ENCODE assay signal across 27 cellular contexts in the genomic region with DNA sequence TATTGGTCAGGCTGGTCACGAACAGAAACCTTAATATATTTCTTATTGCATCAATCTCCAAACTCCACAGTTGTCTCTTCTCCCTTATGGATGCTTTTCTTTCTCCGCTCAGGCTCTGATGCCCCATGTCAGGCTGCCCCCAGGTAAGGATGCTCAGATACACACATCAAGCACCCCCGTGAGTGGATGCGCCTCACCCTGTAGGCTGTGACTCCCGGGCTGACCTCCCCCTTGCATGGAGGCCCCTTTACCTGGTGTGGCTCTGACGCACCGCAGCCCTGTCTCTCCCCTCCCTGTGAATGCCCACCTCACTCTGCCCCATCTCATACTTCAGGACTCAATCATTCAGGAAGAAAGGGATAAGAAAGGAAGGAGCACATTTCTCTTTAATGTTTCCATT.
"Had no signal": no experiment of that assay in that cellular context is flagged by ENCODE, and none has a peak within 500 bp of the region (broad histone marks: within the 10 kb centered on the region; RNA-seq: fewer than 3 reads in every experiment).

No MANE protein-coding gene starts in this region.

- H2AFZ ChIP-seq: neural progenitor cell, parathyroid adenoma had no signal

- H3K27me3 ChIP-seq: neural progenitor cell, ovary, right lobe of liver, sigmoid colon, suprapubic skin, testis, tibial artery, upper lobe of left lung, vagina had no signal

- H3K4me3 ChIP-seq: neural progenitor cell, ovary, psoas muscle, right lobe of liver, sigmoid colon, suprapubic skin, testis, tibial artery, transverse colon, upper lobe of left lung, vagina had no signal

- H3K27ac Mint-ChIP-seq: natural killer cell; nephron; neural progenitor cell; progenitor cell of endocrine pancreas; stimulated activated memory B cell treated with anti-CD40 and anti-IgM and Interleukin-4, amounts not matched to agents 10 μg/mL and 1 μg/mL and 100 μg/mL, for 72 hours; stimulated activated naive CD8-positive, alpha-beta T cell treated with anti-CD3 and anti-CD28 coated beads, Interleukin-15, amount 100 ng/mL, for 72 hours had no signal

- H3K4me1 ChIP-seq: right lobe of liver, upper lobe of left lung had no signal

- H3K36me3 ChIP-seq: neural progenitor cell, ovary, right lobe of liver, sigmoid colon, suprapubic skin, tibial artery, transverse colon, upper lobe of left lung, vagina had no signal

- H3K36me3 Mint-ChIP-seq: natural killer cell; neural progenitor cell; stimulated activated memory B cell treated with anti-CD40 and anti-IgM and Interleukin-4, amounts not matched to agents 10 μg/mL and 1 μg/mL and 100 μg/mL, for 72 hours had no signal

- H3K79me2 ChIP-seq: parathyroid adenoma had no signal

- H3K9me3 Mint-ChIP-seq: natural killer cell; nephron; neural progenitor cell; stimulated activated memory B cell treated with anti-CD40 and anti-IgM and Interleukin-4, amounts not matched to agents 10 μg/mL and 1 μg/mL and 100 μg/mL, for 72 hours had no signal

- H3K4me3 Mint-ChIP-seq: natural killer cell; nephron; neural progenitor cell; stimulated activated memory B cell treated with anti-CD40 and anti-IgM and Interleukin-4, amounts not matched to agents 10 μg/mL and 1 μg/mL and 100 μg/mL, for 72 hours; stimulated activated naive CD8-positive, alpha-beta T cell treated with anti-CD3 and anti-CD28 coated beads, Interleukin-15, amount 100 ng/mL, for 72 hours had no signal

- H3K4me2 ChIP-seq: neural progenitor cell had no signal

- ATAC-seq: natural killer cell; psoas muscle; right cardiac atrium; right lobe of liver; stimulated activated memory B cell treated with anti-CD40 and anti-IgM and Interleukin-4, amounts not matched to agents 10 μg/mL and 1 μg/mL and 100 μg/mL, for 72 hours; stimulated activated naive CD8-positive, alpha-beta T cell treated with anti-CD3 and anti-CD28 coated beads, Interleukin-15, Interleukin-2, amounts not matched to agents 100 U/mL and 50 U/mL, for 24 hours had no signal

- H3K4me1 Mint-ChIP-seq: stimulated activated memory B cell treated with anti-CD40 and anti-IgM and Interleukin-4, amounts not matched to agents 10 μg/mL and 1 μg/mL and 100 μg/mL, for 72 hours had no signal

- DNase-seq: natural killer cell; occipital lobe; ovary; psoas muscle; right cardiac atrium; right lobe of liver; sigmoid colon; small intestine; stimulated activated CD4-positive, alpha-beta T cell treated with anti-CD3 and anti-CD28 coated beads, Interleukin-15, amount 100 ng/mL, for 24 hours; stimulated activated CD4-positive, alpha-beta T cell treated with anti-CD3 and anti-CD28 coated beads, Interleukin-4, amount 100 ng/mL, for 1 hour; stimulated activated CD4-positive, alpha-beta T cell treated with anti-CD3 and anti-CD28 coated beads, Interleukin-4, amount 100 ng/mL, for 4 hours; stimulated activated CD8-positive, alpha-beta memory T cell treated with anti-CD3 and anti-CD28 coated beads, Interleukin-4, amount 100 ng/mL, for 48 hours; stimulated activated naive CD4-positive, alpha-beta T cell; stimulated activated naive CD8-positive, alpha-beta T cell treated with anti-CD3 and anti-CD28 coated beads, Interleukin-15, amount 100 ng/mL, for 72 hours; stimulated activated naive CD8-positive, alpha-beta T cell treated with anti-CD3 and anti-CD28 coated beads, Interleukin-15, Interleukin-2, amounts not matched to agents 100 U/mL and 50 U/mL, for 24 hours; substantia nigra; testis; tibial artery; transverse colon; upper lobe of left lung had no signal

- H3K27ac ChIP-seq: neural progenitor cell, ovary, parathyroid adenoma, psoas muscle, right lobe of liver, suprapubic skin, testis, tibial artery, upper lobe of left lung, vagina had no signal
